8 cellular contexts compared by ENCODE assay signal in the genomic region with DNA sequence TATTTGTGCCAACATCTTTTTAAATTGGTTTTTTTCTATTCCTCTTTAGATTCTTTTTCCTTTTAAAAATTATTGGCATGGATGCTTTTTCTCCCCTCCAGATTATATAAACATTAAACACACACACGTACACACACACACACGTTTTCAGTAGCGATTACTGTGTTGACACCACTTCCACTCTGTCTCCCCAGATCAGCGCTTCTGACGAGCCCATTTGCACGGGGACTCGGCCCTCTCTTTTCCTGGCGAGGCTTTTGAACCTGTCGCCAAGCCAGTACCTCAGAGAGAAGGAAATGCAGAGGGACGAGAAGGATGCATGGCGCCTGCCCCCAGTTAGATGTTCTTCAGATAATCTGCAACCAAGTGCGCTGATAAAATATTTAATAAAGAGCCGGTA. TPM values are rescaled to one million over a fixed set of nuclear protein-coding genes. Genes with fewer than 3 reads are reported as not detected.
DNase-seq lines count a peak whose midpoint lies in the region; ATAC-seq and TF ChIP-seq lines count a peak whose summit lies in the region.

No MANE protein-coding gene starts in this region.

- DNase-seq in heart left ventricle (no peak), Right ventricle myocardium superior (no peak), hepatocyte (ENCODE audit: low spot score) (no peak), suprapubic skin (ENCODE audit: low spot score in 2 of 2) (no peak), adrenal gland (no peak), NCI-H2196 treated with DMSO at 0.1 percent for 48 hours (lab: John Stamatoyannopoulos, UW; ENCODE audit: unreplicated experiment) (no peak)

- H3K9me3 ChIP-seq in heart left ventricle (no peaks in the 10 kb centered on the region), hepatocyte (ENCODE audit: low read depth) (no peaks in the 10 kb centered on the region), suprapubic skin (no peaks in the 10 kb centered on the region), adrenal gland (replicated peaks in 1 of 3) (no peaks in the 10 kb centered on the region)

- TF ChIP-seq EP300 in suprapubic skin (IDR thresholded peaks at IDR 0.05), result no peak

- H3K4me1 ChIP-seq in heart left ventricle (peaks cover 0 to 52% (median 25%) of the 10 kb centered on the region in 12 donors), hepatocyte (ENCODE audit: insufficient read depth) (peaks cover 18% of the 10 kb centered on the region), suprapubic skin (peaks cover 52% of the 10 kb centered on the region), adrenal gland (replicated peaks in 1 of 2) (peaks cover 14 to 32% of the 10 kb centered on the region in 2 donors)

- TF ChIP-seq CTCF in heart left ventricle (IDR thresholded peaks at IDR 0.05) (no peak), WI38 (IDR thresholded peaks at IDR 0.05; ENCODE audit: low read depth, low read length) (no peak), hepatocyte (IDR thresholded peaks at IDR 0.05; ENCODE audit: poor library complexity) (no peak), suprapubic skin (IDR thresholded peaks at IDR 0.05) (no peak), adrenal gland (IDR thresholded peaks at IDR 0.05) (no peak)

- ATAC-seq in heart left ventricle (no peak), Right ventricle myocardium superior (ENCODE audit: poor library complexity) (no peak), HG03066 (IDR thresholded peaks at IDR 0.05; ENCODE audit: low read depth, unreplicated experiment) (peak; percentile 29)

- TF ChIP-seq POLR2A in heart left ventricle (IDR thresholded peaks at IDR 0.05) (no peak), suprapubic skin (IDR thresholded peaks at IDR 0.05) (no peak), adrenal gland (IDR thresholded peaks at IDR 0.05) (no peak)

- H3K9me2 ChIP-seq in hepatocyte (replicated peaks; ENCODE audit: insufficient read depth), result no peaks in the 10 kb centered on the region

- H3K27me3 ChIP-seq in heart left ventricle (peaks cover 42 to 65% (median 57%) of the 10 kb centered on the region in 9 donors), hepatocyte (peaks cover 75% of the 10 kb centered on the region), suprapubic skin (peaks cover 65% of the 10 kb centered on the region), adrenal gland (peaks cover 56% of the 10 kb centered on the region)

- H3K4me3 ChIP-seq in heart left ventricle (peak overlapping the region; percentile 26 to 65 (median 49)), WI38 (ENCODE audit: low read depth, low read length) (peak overlapping the region; percentile 57), hepatocyte (peak overlapping the region; percentile 35), suprapubic skin (peak overlapping the region; percentile 54), adrenal gland (peak overlapping the region in 2 of 4 donors; percentile 36 to 45)

- intact Hi-C loops in heart left ventricle (cut with DNase I), result no loop called here
- intact Hi-C loops in Right ventricle myocardium superior (cut with DNase I), result no loop called here
- intact Hi-C loops in adrenal gland (cut with DNase I), result no loop called here

- H3K4me2 ChIP-seq in hepatocyte, result peak overlapping the region; percentile 94

- H3K36me3 ChIP-seq in heart left ventricle (peaks cover 0 to 16% (median 6%) of the 10 kb centered on the region in 9 donors), hepatocyte (replicated peaks; ENCODE audit: insufficient read depth, low read depth) (no peaks in the 10 kb centered on the region), suprapubic skin (no peaks in the 10 kb centered on the region), adrenal gland (replicated peaks in 1 of 2) (no peaks in the 10 kb centered on the region)

- H3K27ac ChIP-seq in heart left ventricle, result no peak overlapping the region
- H3K27ac ChIP-seq in hepatocyte, result no peak overlapping the region
- H3K27ac ChIP-seq in suprapubic skin, result no peak overlapping the region
- H3K27ac ChIP-seq in adrenal gland, result no peak overlapping the region

- H3K79me2 ChIP-seq in hepatocyte, result no peaks in the 10 kb centered on the region

- peak overlapping the region; percentile 13 for H2AFZ ChIP-seq in hepatocyte

- no peaks in the 10 kb centered on the region for H4K20me1 ChIP-seq in hepatocyte (ENCODE audit: insufficient read depth, poor library complexity, severe bottlenecking)

- WGBS in heart left ventricle, 4 donors, result 5 to 8% (median 6%) methylated on average over 13 of the region's 13 CpGs
- WGBS in hepatocyte (ENCODE audit: low lambda C conversion rate, missing lambda C conversion rate), result 2% methylated on average over 13 of the region's 13 CpGs
- 7% methylated on average over 13 of the region's 13 CpGs for WGBS in suprapubic skin
- WGBS in adrenal gland, 4 donors, result 22 to 32% (median 25%) methylated on average over 13 of the region's 13 CpGs

RNA-seq across cellular contexts. Expression of a gene that starts 1.1 kb away (rescaled TPM):
- total RNA-seq in heart left ventricle (1 to 10 TPM in 1 of 9 donors, not detected in 8; 1.0 TPM), Right ventricle myocardium superior (not detected), hepatocyte (not detected in 2 replicates), suprapubic skin (not detected), adrenal gland (under 1 TPM in 2 of 8 donors, not detected in 6; 0.04 to 0.64 TPM)
- polyA plus RNA-seq in heart left ventricle (not detected), hepatocyte (not detected in 2 replicates), adrenal gland (not detected)
